39 cellular contexts compared by ENCODE assay signal in genomic region chrX:85288992-85289723, GRCh38. TPM values are rescaled to one million over a fixed set of nuclear protein-coding genes. Genes with fewer than 3 reads are reported as not detected.
DNase-seq lines count a peak whose midpoint lies in the region; ATAC-seq, FAIRE-seq and TF ChIP-seq lines count a peak whose summit lies in the region.
"Had no signal": no experiment of that assay in that cellular context is flagged by ENCODE, and none has a peak within 500 bp of the region (broad histone marks: within the 10 kb centered on the region; RNA-seq: fewer than 3 reads in every experiment).

No MANE protein-coding gene starts in this region.

- H3K27ac ChIP-seq in A673 (ENCODE audit: low read depth, low read length, poor library complexity, severe bottlenecking) (no peak overlapping the region), GM12878 (ENCODE audit: control insufficient read depth, insufficient read depth) (no peak overlapping the region), caudate nucleus (ENCODE audit: low read depth, low read length) (no peak overlapping the region), spleen (no peak overlapping the region)
- H3K27ac ChIP-seq: dorsolateral prefrontal cortex, esophagus squamous epithelium, heart left ventricle, psoas muscle, transverse colon, VCaP had no signal

- SMC1A ChIA-PET in GM12878 (lab: Charles Lee; ENCODE audit: uncharacterized antibody, unreplicated experiment), result no interaction called here

- H2AFZ ChIP-seq in GM12878 (ENCODE audit: control insufficient read depth, low read depth, low read length), result no peak overlapping the region

- FAIRE-seq in GM12878 (lab: Jason Lieb, UNC), result no peak
- FAIRE-seq: HTR-8/SVneo had no signal

- H3K9me3 Mint-ChIP-seq in type B pancreatic cell, result peaks cover 6% of the 10 kb centered on the region

- H3K27me3 ChIP-seq in A673 (replicated peaks; ENCODE audit: insufficient read depth, low read depth, low read length, poor library complexity) (no peaks in the 10 kb centered on the region), GM12878 (replicated peaks in 1 of 2; ENCODE audit: control insufficient read depth in 2 of 2, insufficient read depth in 2 of 2, low read length in 1 of 2) (no peaks in the 10 kb centered on the region), spleen (replicated peaks in 1 of 7) (no peaks in the 10 kb centered on the region)
- H3K27me3 ChIP-seq: esophagus squamous epithelium, heart left ventricle, MG63, transverse colon had no signal

- TF ChIP-seq CTCF in A673 (conservative IDR thresholded peaks at IDR 0.05; ENCODE audit: low read depth, low read length) (0 out of 2 replicates have a peak, but pooled peaks have one; percentile 12), GM12865 (IDR thresholded peaks at IDR 0.05; ENCODE audit: insufficient read depth, low read depth, low read length, missing control alignments) (no peak), GM12878 (IDR thresholded peaks at IDR 0.05 in 2 of 3, conservative IDR thresholded peaks at IDR 0.05 in 1 of 3; ENCODE audit: control insufficient read depth in 2 of 3, extremely low read depth in 1 of 3, insufficient read depth in 1 of 3, low read depth in 3 of 3, low read length in 3 of 3) (peak in 1 of 3 experiments; percentile 21; a peak in 1 of 6 replicates), type B pancreatic cell (conservative IDR thresholded peaks at IDR 0.05) (no peak), spleen (IDR thresholded peaks at IDR 0.05 in 8 of 11, conservative IDR thresholded peaks at IDR 0.05 in 3 of 11) (no peak)

- H3K79me2 ChIP-seq in GM12878 (ENCODE audit: control insufficient read depth, insufficient read depth, low read length), result no peaks in the 10 kb centered on the region

- no peaks in the 10 kb centered on the region for H3K27me3 Mint-ChIP-seq in type B pancreatic cell
- H3K27me3 Mint-ChIP-seq: activated naive CD4-positive, alpha-beta T cell treated with anti-CD3 and anti-CD28 coated beads, Interleukin-2, amount 50 U/mL, for 24 hours; naive B cell had no signal

- no peak overlapping the region for H3K9ac ChIP-seq in GM12878 (ENCODE audit: control insufficient read depth, insufficient read depth, low read length)

- ATAC-seq in HG02798 (IDR thresholded peaks at IDR 0.05; ENCODE audit: poor library complexity, unreplicated experiment), result peak; percentile 34
- peak; percentile 76 for ATAC-seq in GM12878
- ATAC-seq in HG03354 (IDR thresholded peaks at IDR 0.05; ENCODE audit: poor library complexity, severe bottlenecking, unreplicated experiment), result no peak
- ATAC-seq: activated CD8-positive, alpha-beta T cell treated with anti-CD3 and anti-CD28 coated beads, Interleukin-2, amount 10 ng/mL, durations not matched to agents 7 days and 5 days; heart left ventricle; Panc1; psoas muscle; stimulated activated effector memory CD8-positive, alpha-beta T cell treated with anti-CD3 and anti-CD28 coated beads, Interleukin-12 subunit alpha, Interleukin-12 subunit beta, amount 100 ng/mL, for 72 hours had no signal

- DNase-seq in A673 (ENCODE audit: low spot score) (no peak), GM12865 (ENCODE audit: low read depth) (peak; percentile 15), GM12878 (ENCODE audit: low read depth, low spot score) (no peak), caudate nucleus (lab: John Stamatoyannopoulos, UW) (no peak), type B pancreatic cell (ENCODE audit: extremely low spot score, unreplicated experiment) (no peak), spleen (no peak)
- DNase-seq: activated CD4-positive, alpha-beta T cell treated with anti-CD3 and anti-CD28 coated beads for 4 hours; activated CD8-positive, alpha-beta T cell treated with anti-CD3 and anti-CD28 coated beads, Interleukin-2, amount 10 ng/mL, durations not matched to agents 7 days and 5 days; amniotic stem cell; cerebellar nuclear complex; dorsolateral prefrontal cortex; esophagus squamous epithelium; foreskin melanocyte; HCEC 1CT; heart left ventricle; KBM-7; MG63; naive B cell; NCI-H1417; NCI-H2029 treated with DMSO at 0.1 percent for 48 hours; NCI-H226; NCI-H526 treated with DMSO at 0.1 percent for 48 hours; psoas muscle; SIG-M5; T-helper 9 cell; transverse colon had no signal

- TF ChIP-seq EP300 in GM12878 (IDR thresholded peaks at IDR 0.05; ENCODE audit: borderline replicate concordance in 1 of 2, control insufficient read depth in 1 of 2, low read depth in 2 of 2, low read length in 2 of 2), result no peak

- RAD21 ChIA-PET in GM12878 (lab: Charles Lee; ENCODE audit: unreplicated experiment), result no interaction called here

- no peaks in the 10 kb centered on the region for H3K4me1 ChIP-seq in A673 (ENCODE audit: insufficient read depth, low read length, poor library complexity, severe bottlenecking)
- H3K4me1 ChIP-seq in GM12878 (ENCODE audit: control insufficient read depth, insufficient read depth, low read length), result no peaks in the 10 kb centered on the region
- H3K4me1 ChIP-seq in spleen, result no peaks in the 10 kb centered on the region
- H3K4me1 ChIP-seq: esophagus squamous epithelium, heart left ventricle, psoas muscle, transverse colon had no signal

- CTCF ChIA-PET in A673 (lab: Charles Lee) (no interaction called here), GM12878 (lab: Yijun Ruan, JAX) (no interaction called here)

- POLR2A ChIA-PET in A673 (lab: Charles Lee; ENCODE audit: low non-redundant PET) (no interaction called here), GM12878 (lab: Charles Lee) (no interaction called here)

- H3K36me3 ChIP-seq in A673 (ENCODE audit: insufficient read depth, low read length, poor library complexity, severe bottlenecking) (no peaks in the 10 kb centered on the region), GM12878 (ENCODE audit: control insufficient read depth in 2 of 2, insufficient read depth in 2 of 2, low read length in 1 of 2) (no peaks in the 10 kb centered on the region), spleen (no peaks in the 10 kb centered on the region)
- H3K36me3 ChIP-seq: esophagus squamous epithelium, heart left ventricle, MG63, transverse colon had no signal

- H3K4me3 Mint-ChIP-seq in type B pancreatic cell, result no peak overlapping the region
- H3K4me3 Mint-ChIP-seq: activated CD8-positive, alpha-beta T cell treated with anti-CD3 and anti-CD28 coated beads, Interleukin-2, amount 10 ng/mL, durations not matched to agents 7 days and 5 days; activated naive CD4-positive, alpha-beta T cell treated with anti-CD3 and anti-CD28 coated beads, Interleukin-2, amount 50 U/mL, for 24 hours; brain; mesothelial cell of epicardium; naive B cell; stimulated activated effector memory CD8-positive, alpha-beta T cell treated with anti-CD3 and anti-CD28 coated beads, Interleukin-12 subunit alpha, Interleukin-12 subunit beta, amount 100 ng/mL, for 72 hours had no signal

- no peak overlapping the region for H3K4me3 ChIP-seq in A673 (ENCODE audit: low read depth, low read length, poor library complexity, severe bottlenecking)
- H3K4me3 ChIP-seq in GM12865 (ENCODE audit: low read depth, low read length), result no peak overlapping the region
- H3K4me3 ChIP-seq in GM12878, result no peak overlapping the region
- no peak overlapping the region for H3K4me3 ChIP-seq in spleen
- H3K4me3 ChIP-seq: dorsolateral prefrontal cortex, esophagus squamous epithelium, heart left ventricle, MG63, psoas muscle, transverse colon had no signal

- H3K36me3 Mint-ChIP-seq in type B pancreatic cell, result peaks cover 8% of the 10 kb centered on the region
- H3K36me3 Mint-ChIP-seq: activated naive CD4-positive, alpha-beta T cell treated with anti-CD3 and anti-CD28 coated beads, Interleukin-2, amount 50 U/mL, for 24 hours; brain; naive B cell; stimulated activated effector memory CD8-positive, alpha-beta T cell treated with anti-CD3 and anti-CD28 coated beads, Interleukin-12 subunit alpha, Interleukin-12 subunit beta, amount 100 ng/mL, for 72 hours had no signal

- in situ Hi-C loops in GM12878 (cut with MboI), result no loop called here

- no peaks in the 10 kb centered on the region for H4K20me1 ChIP-seq in GM12878 (ENCODE audit: control insufficient read depth, insufficient read depth)

- WGBS in GM12878 (ENCODE audit: insufficient coverage, insufficient replicate concordance, low lambda C conversion rate, missing lambda C conversion rate), result 51% methylated on average over 7 of the region's 7 CpGs
- WGBS in spleen, 5 donors, result 78 to 93% (median 86%) methylated on average over 7 of the region's 7 CpGs

- H3K9me3 ChIP-seq in A673 (ENCODE audit: low read depth, low read length, poor library complexity, severe bottlenecking) (no peaks in the 10 kb centered on the region), GM12878 (replicated peaks; ENCODE audit: control insufficient read depth, insufficient read depth, low read length) (no peaks in the 10 kb centered on the region), spleen (peaks cover 0 to 47% (median 9%) of the 10 kb centered on the region in 8 donors)
- H3K9me3 ChIP-seq: MG63, transverse colon had no signal

- intact Hi-C loops in A673 (cut with micrococcal nuclease; ENCODE audit: unreplicated experiment) (no loop called here), GM12878 (cut with micrococcal nuclease; ENCODE audit: unreplicated experiment) (no loop called here), spleen (cut with DNase I; ENCODE audit: low total_unique reads) (no loop called here)

- H3K4me1 Mint-ChIP-seq in type B pancreatic cell (ENCODE audit: unreplicated experiment), result no peaks in the 10 kb centered on the region
- H3K4me1 Mint-ChIP-seq: activated naive CD4-positive, alpha-beta T cell treated with anti-CD3 and anti-CD28 coated beads, Interleukin-2, amount 50 U/mL, for 24 hours; brain; mesothelial cell of epicardium; naive B cell; stimulated activated effector memory CD8-positive, alpha-beta T cell treated with anti-CD3 and anti-CD28 coated beads, Interleukin-12 subunit alpha, Interleukin-12 subunit beta, amount 100 ng/mL, for 72 hours had no signal

- BruUV-seq in A673 (replicated peaks; lab: Mats Ljungman, UMichigan) (no TSS peak), GM12878 (replicated peaks; lab: Mats Ljungman, UMichigan) (no TSS peak)

- TF ChIP-seq POLR2A in GM12878 (IDR thresholded peaks at IDR 0.05; ENCODE audit: low read depth, low read length) (no peak), spleen (IDR thresholded peaks at IDR 0.05) (no peak)

- H3K27ac Mint-ChIP-seq in type B pancreatic cell, result no peak overlapping the region
- H3K27ac Mint-ChIP-seq: activated CD8-positive, alpha-beta T cell treated with anti-CD3 and anti-CD28 coated beads, Interleukin-2, amount 10 ng/mL, durations not matched to agents 7 days and 5 days; activated naive CD4-positive, alpha-beta T cell treated with anti-CD3 and anti-CD28 coated beads, Interleukin-2, amount 50 U/mL, for 24 hours; activated T-helper 2 cell treated with anti-CD3 and anti-CD28 coated beads, Interferon-gamma antibody, Interleukin-2, Interleukin-4, amounts not matched to agents 10 μg/mL and 5 μg/mL and 100 μg/mL, durations not matched to agents 14 hours and 24 hours and 36 hours; brain; mesothelial cell of epicardium; naive B cell; stimulated activated effector memory CD8-positive, alpha-beta T cell treated with anti-CD3 and anti-CD28 coated beads, Interleukin-12 subunit alpha, Interleukin-12 subunit beta, amount 100 ng/mL, for 72 hours had no signal

- H3K4me2 ChIP-seq in GM12878 (ENCODE audit: control insufficient read depth, insufficient read depth), result no peak overlapping the region

- TF ChIP-seq RAD21 in GM12878 (IDR thresholded peaks at IDR 0.05; ENCODE audit: insufficient read depth, low read depth, low read length), result no peak

RNA-seq across cellular contexts. Expression of gene ZNF711, which starts 45.4 kb away (rescaled TPM):
- total RNA-seq in A673 (2021), result 21.0 and 22.4 TPM in 2 replicates
- total RNA-seq in GM12878 (2013; cell fraction: nucleolus; rRNA removed), result 25.3 and 26.6 TPM in 2 replicates
- 2.1 and 2.3 TPM in 2 replicates for total RNA-seq in GM12878 (2014; rRNA removed)
- total RNA-seq in GM12878 (2014; rRNA removed; fragmentation: Illumina TruSeq; extraction: Trizol), result 2.9 and 3.1 TPM in 2 replicates
- total RNA-seq in GM12878 (2021), result 2.0 TPM in 2 replicates
- polyA plus RNA-seq in GM12878 (2011; ENCODE audit: low read depth), result 1.8 TPM
- polyA plus RNA-seq in GM12878 (2011; rRNA removed), result 16.5 and 26.8 TPM in 2 replicates
- 3.8 and 4.0 TPM in 2 replicates for polyA plus RNA-seq in GM12878 (2011; cell fraction: cytosol; rRNA removed)
- polyA plus RNA-seq in GM12878 (2011; cell fraction: nucleus; rRNA removed), result 25.7 and 31.8 TPM in 2 replicates
- polyA plus RNA-seq in GM12878 (2012), result 3.3 and 4.7 TPM in 2 replicates
- polyA plus RNA-seq in GM12878 (2014; fragmentation: Illumina TruSeq; extraction: Trizol), result 3.2 and 4.6 TPM in 2 replicates
- polyA plus RNA-seq in GM12878 (2014; fragmentation: Nextera tagmentation; extraction: Ambion mirVana), result 1 to 10 TPM in 1 of 2 experiments, under 1 TPM in 1; 1.00 to 1.4 TPM
- polyA plus RNA-seq in GM12878 (2014; rRNA removed), result 2.0 and 3.1 TPM in 2 replicates
- 1 to 10 TPM; 2.6 to 3.8 TPM for polyA plus RNA-seq in GM12878 (2016; fragmentation: Nextera tagmentation; extraction: Ambion mirVana)
- polyA minus RNA-seq in GM12878 (2011; rRNA and poly(A)+ RNA removed), result 7.8 and 11.8 TPM in 2 replicates
- polyA minus RNA-seq in GM12878 (2011; cell fraction: cytosol; rRNA and poly(A)+ RNA removed), result 1.6 and 2.1 TPM in 2 replicates
- 7.3 and 8.9 TPM in 2 replicates for polyA minus RNA-seq in GM12878 (2011; cell fraction: nucleus; rRNA and poly(A)+ RNA removed)
- 14.6 and 25.7 TPM in 2 replicates for total RNA-seq in type B pancreatic cell (ENCODE audit: low replicate concordance)
- 1 to 10 TPM; 3.7 to 9.6 (median 4.6) TPM for total RNA-seq in spleen
- polyA plus RNA-seq in spleen, result 1 to 10 TPM; 1.9 to 4.3 (median 3.6) TPM

RNA-seq across cellular contexts. Expression of gene SATL1, which starts 45.6 kb away (rescaled TPM):
- 0.13 and 0.24 TPM in 2 replicates for total RNA-seq in A673 (2021)
- not detected in 2 replicates for total RNA-seq in GM12878 (2013; cell fraction: nucleolus; rRNA removed)
- total RNA-seq in GM12878 (2014; rRNA removed), result not detected in 2 replicates
- total RNA-seq in GM12878 (2014; rRNA removed; fragmentation: Illumina TruSeq; extraction: Trizol), result not detected in 2 replicates
- total RNA-seq in GM12878 (2021), result not detected in 2 replicates
- polyA plus RNA-seq in GM12878 (2011; ENCODE audit: low read depth), result not detected
- polyA plus RNA-seq in GM12878 (2011; rRNA removed), result 0.01 and 0.04 TPM in 2 replicates
- polyA plus RNA-seq in GM12878 (2011; cell fraction: cytosol; rRNA removed), result not detected in 2 replicates
- 0.04 TPM in 1 of 2 replicates, not detected in the other for polyA plus RNA-seq in GM12878 (2011; cell fraction: nucleus; rRNA removed)
- polyA plus RNA-seq in GM12878 (2012), result 0.04 TPM in 1 of 2 replicates, not detected in the other
- polyA plus RNA-seq in GM12878 (2014; fragmentation: Illumina TruSeq; extraction: Trizol), result not detected in 2 replicates
- polyA plus RNA-seq in GM12878 (2014; fragmentation: Nextera tagmentation; extraction: Ambion mirVana), result not detected
- not detected in 2 replicates for polyA plus RNA-seq in GM12878 (2014; rRNA removed)
- polyA plus RNA-seq in GM12878 (2016; fragmentation: Nextera tagmentation; extraction: Ambion mirVana), result not detected
- not detected in 2 replicates for polyA minus RNA-seq in GM12878 (2011; rRNA and poly(A)+ RNA removed)
- not detected in 2 replicates for polyA minus RNA-seq in GM12878 (2011; cell fraction: cytosol; rRNA and poly(A)+ RNA removed)
- not detected in 2 replicates for polyA minus RNA-seq in GM12878 (2011; cell fraction: nucleus; rRNA and poly(A)+ RNA removed)
- total RNA-seq in type B pancreatic cell (ENCODE audit: low replicate concordance), result 0.07 and 0.31 TPM in 2 replicates
- not detected for total RNA-seq in spleen
- not detected for polyA plus RNA-seq in spleen
- total RNA-seq: activated CD8-positive, alpha-beta T cell treated with anti-CD3 and anti-CD28 coated beads, Interleukin-2, amount 10 ng/mL, durations not matched to agents 7 days and 5 days; activated T-helper 2 cell treated with anti-CD3 and anti-CD28 coated beads, Interferon-gamma antibody, Interleukin-2, Interleukin-4, amounts not matched to agents 10 μg/mL and 5 μg/mL and 100 μg/mL, durations not matched to agents 14 hours and 24 hours and 36 hours; Daoy; esophagus squamous epithelium; kidney epithelial cell; psoas muscle had no signal
- polyA plus RNA-seq: heart left ventricle, liver, psoas muscle had no signal
